ENCODE assay signal across 20 cellular contexts in the genomic region with DNA sequence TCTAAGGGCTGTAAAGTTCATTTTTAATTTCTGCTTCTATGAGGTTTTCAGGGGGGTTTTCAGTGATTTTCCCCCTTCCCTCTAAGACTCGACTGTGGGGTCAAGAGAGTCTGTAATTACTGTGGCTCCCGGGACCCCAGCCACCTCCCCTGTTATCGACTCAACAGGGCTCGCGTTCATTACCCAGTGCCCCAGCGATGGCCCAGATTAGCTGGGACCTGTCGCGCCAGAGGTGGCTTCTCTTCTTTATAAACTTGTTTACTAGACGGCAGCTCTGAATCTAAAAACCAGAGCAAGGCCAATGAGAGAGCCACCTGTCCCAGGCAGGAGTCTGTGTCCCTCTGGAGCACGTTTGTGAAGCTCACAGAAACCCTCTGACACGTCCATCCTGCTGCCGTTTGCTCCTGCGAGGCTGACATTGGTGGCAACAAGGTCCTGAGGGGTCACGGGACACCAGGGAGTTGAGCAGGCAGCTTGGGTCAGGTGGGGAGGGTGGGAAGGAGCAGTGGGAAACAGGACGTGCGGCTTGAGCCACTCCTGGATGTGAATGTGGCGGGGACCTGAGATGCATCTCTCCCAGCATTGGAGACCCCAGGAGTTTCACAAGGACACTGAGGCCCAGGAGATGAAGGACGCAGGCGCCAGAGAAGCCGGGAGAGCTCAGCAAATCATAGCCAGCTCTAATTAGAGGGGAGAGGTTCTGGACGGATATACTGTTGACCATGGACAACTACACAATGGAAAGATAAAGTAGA.
A peak's percentile ranks its signal among the peaks of the same experiment; 100 is the strongest.
DNase-seq lines count a peak whose midpoint lies in the region; ATAC-seq and TF ChIP-seq lines count a peak whose summit lies in the region.
"Had no signal": no experiment of that assay in that cellular context is flagged by ENCODE, and none has a peak within 500 bp of the region (broad histone marks: within the 10 kb centered on the region; RNA-seq: fewer than 3 reads in every experiment).

No MANE protein-coding gene starts in this region.

- no peak for TF ChIP-seq POLR2A in vagina (IDR thresholded peaks at IDR 0.05)

- TF ChIP-seq CTCF in chondrocyte (IDR thresholded peaks at IDR 0.05) = no peak
- TF ChIP-seq CTCF in vagina (IDR thresholded peaks at IDR 0.05) = no peak

- no peaks in the 10 kb centered on the region for H3K9me3 Mint-ChIP-seq in chondrocyte (ENCODE audit: low read depth)
- H3K9me3 Mint-ChIP-seq: CD4-positive, CD25-positive, alpha-beta regulatory T cell had no signal

- H3K9me3 ChIP-seq in vagina = no peaks in the 10 kb centered on the region
- H3K9me3 ChIP-seq: Caco-2, MG63 had no signal

- H3K4me3 Mint-ChIP-seq in chondrocyte (ENCODE audit: unreplicated experiment) = no peak overlapping the region
- H3K4me3 Mint-ChIP-seq: B cell; CD4-positive, CD25-positive, alpha-beta regulatory T cell had no signal

- H3K4me3 ChIP-seq in vagina = no peak overlapping the region
- H3K4me3 ChIP-seq: MG63 had no signal

- H3K36me3 Mint-ChIP-seq in chondrocyte (ENCODE audit: low read depth) = peaks cover 6% of the 10 kb centered on the region

- intact Hi-C loops in posterior vena cava (cut with DNase I) (no loop called here), vagina (cut with DNase I) (no loop called here)

- no peaks in the 10 kb centered on the region for H3K27me3 ChIP-seq in vagina
- H3K27me3 ChIP-seq: MG63 had no signal

- peaks cover 0 to 10% of the 10 kb centered on the region in 2 donors for H3K36me3 ChIP-seq in vagina
- H3K36me3 ChIP-seq: MG63 had no signal

- ATAC-seq in GM21447 (IDR thresholded peaks at IDR 0.05; ENCODE audit: unreplicated experiment) = no peak
- ATAC-seq in esophagus mucosa = no peak
- ATAC-seq: Panc1 had no signal

- peaks cover 3% of the 10 kb centered on the region for H3K4me1 Mint-ChIP-seq in chondrocyte (ENCODE audit: low read depth)
- H3K4me1 Mint-ChIP-seq: B cell; CD4-positive, CD25-positive, alpha-beta regulatory T cell had no signal

- peak; percentile 51 for DNase-seq in activated effector memory CD4-positive, alpha-beta T cell treated with anti-CD3 and anti-CD28 coated beads, Interleukin-2, amount 50 U/mL, for 16 hours
- DNase-seq in activated effector memory CD4-positive, alpha-beta T cell treated with Interleukin-2 at 50 U/mL for 16 hours = no peak
- DNase-seq in chondrocyte (ENCODE audit: low spot score) (peak; percentile 53), posterior vena cava (ENCODE audit: low spot score) (peak; percentile 74), vagina (ENCODE audit: extremely low spot score in 2 of 2) (no peak), COR-L47 (lab: John Stamatoyannopoulos, UW) (no peak)
- DNase-seq: 8988T; Caco-2; CD4-positive, CD25-positive, alpha-beta regulatory T cell; Kasumi-1; MG63; NCI-H1092; NCI-H2081; NCI-H446; NCI-H69 had no signal

- H3K4me1 ChIP-seq in vagina = no peaks in the 10 kb centered on the region
- H3K4me1 ChIP-seq: Caco-2 had no signal

- no peak overlapping the region for H3K27ac Mint-ChIP-seq in chondrocyte (ENCODE audit: unreplicated experiment)
- H3K27ac Mint-ChIP-seq: B cell had no signal

- no peaks in the 10 kb centered on the region for H3K27me3 Mint-ChIP-seq in chondrocyte (ENCODE audit: low read depth)
- H3K27me3 Mint-ChIP-seq: B cell; CD4-positive, CD25-positive, alpha-beta regulatory T cell had no signal

- peak overlapping the region; percentile 9 for H3K27ac ChIP-seq in vagina
- H3K27ac ChIP-seq: HL-60 had no signal

Comparison
In these comparisons a context has a peak if more than half of its experiments do, and no peak if none do; other contexts are left out.
1. DNase-seq: peak in activated effector memory CD4-positive, alpha-beta T cell treated with anti-CD3 and anti-CD28 coated beads, Interleukin-2, amount 50 U/mL, for 16 hours (single experiment), chondrocyte (single experiment) and posterior vena cava (single experiment); none in activated effector memory CD4-positive, alpha-beta T cell treated with Interleukin-2 at 50 U/mL for 16 hours (single experiment), vagina (0 of 2) and COR-L47 (single experiment).